ENCODE assay signal across 8 cellular contexts in genomic region chr5:91162534-91163381, GRCh38.
DNase-seq lines count a peak whose midpoint lies in the region; ATAC-seq and TF ChIP-seq lines count a peak whose summit lies in the region.

No MANE protein-coding gene starts in this region.

- H2AFZ ChIP-seq in GM23248 = no peak overlapping the region

- TF ChIP-seq EP300 in stomach (IDR thresholded peaks at IDR 0.05) = no peak

- H3K27me3 Mint-ChIP-seq in natural killer cell treated with Interleukin-12 subunit alpha and Interleukin-12 subunit beta and Interleukin-15 and Interleukin-18, amount 100 ng/mL, for 72 hours = no peaks in the 10 kb centered on the region
- H3K27me3 Mint-ChIP-seq in glutamatergic neuron (ENCODE audit: unreplicated experiment) = no peaks in the 10 kb centered on the region

- peak overlapping the region; percentile 25; the same call in 1 of the 2 replicates for H3K4me3 ChIP-seq in GM23248
- H3K4me3 ChIP-seq in epithelial cell of proximal tubule (ENCODE audit: low read depth, low read length) = no peak overlapping the region
- H3K4me3 ChIP-seq in stomach = no peak overlapping the region

- H3K27ac ChIP-seq in GM23248 (peak overlapping the region; percentile 77), stomach (peak overlapping the region in 4 of 5 donors; percentile 57 to 75 (median 61))

- peak overlapping the region; percentile 40 for H3K9ac ChIP-seq in GM23248

- DNase-seq in ELF-1 (ENCODE audit: low read depth, low spot score) = peak; percentile 77
- DNase-seq in GM23248 = peak; percentile 94
- DNase-seq in M059J (ENCODE audit: low read depth) = peak; percentile 93
- DNase-seq in activated CD4-positive, alpha-beta T cell treated with anti-CD3 and anti-CD28 coated beads, Interleukin-2, amount 50 U/mL, for 4 hours = peak; percentile 30 to 39
- DNase-seq in epithelial cell of proximal tubule (ENCODE audit: low read depth) = peak; percentile 96
- DNase-seq in natural killer cell treated with Interleukin-12 subunit alpha and Interleukin-12 subunit beta and Interleukin-15 and Interleukin-18, amount 100 ng/mL, for 72 hours (ENCODE audit: low spot score) = peak; percentile 88
- DNase-seq in stomach = peak; percentile 75
- DNase-seq in glutamatergic neuron = no peak

- no peaks in the 10 kb centered on the region for H3K9me3 Mint-ChIP-seq in natural killer cell treated with Interleukin-12 subunit alpha and Interleukin-12 subunit beta and Interleukin-15 and Interleukin-18, amount 100 ng/mL, for 72 hours
- H3K9me3 Mint-ChIP-seq in glutamatergic neuron (ENCODE audit: unreplicated experiment) = no peaks in the 10 kb centered on the region

- no peaks in the 10 kb centered on the region for H3K9me2 ChIP-seq in GM23248 (ENCODE audit: insufficient read depth)

- H4K20me1 ChIP-seq in GM23248 (ENCODE audit: insufficient read depth) = no peaks in the 10 kb centered on the region

- H3K9me3 ChIP-seq in GM23248 (ENCODE audit: low read depth) = no peaks in the 10 kb centered on the region
- no peaks in the 10 kb centered on the region for H3K9me3 ChIP-seq in stomach

- intact Hi-C loops in stomach (cut with DNase I; ENCODE audit: low total_unique reads) = no loop called here

- TF ChIP-seq CTCF in epithelial cell of proximal tubule (conservative IDR thresholded peaks at IDR 0.05; ENCODE audit: low read depth, low read length) (no peak), stomach (IDR thresholded peaks at IDR 0.05) (no peak), glutamatergic neuron (IDR thresholded peaks at IDR 0.05; ENCODE audit: partially characterized antibody, unreplicated experiment) (no peak)

- no peaks in the 10 kb centered on the region for H3K27me3 ChIP-seq in GM23248 (replicated peaks; ENCODE audit: insufficient read depth)
- no peaks in the 10 kb centered on the region for H3K27me3 ChIP-seq in stomach

- H3K36me3 Mint-ChIP-seq in natural killer cell treated with Interleukin-12 subunit alpha and Interleukin-12 subunit beta and Interleukin-15 and Interleukin-18, amount 100 ng/mL, for 72 hours = no peaks in the 10 kb centered on the region
- H3K36me3 Mint-ChIP-seq in glutamatergic neuron (ENCODE audit: unreplicated experiment) = no peaks in the 10 kb centered on the region

- H3K4me2 ChIP-seq in GM23248 (ENCODE audit: unreplicated experiment) = peak overlapping the region; percentile 68

- in situ Hi-C loops in GM23248 (cut with MboI) = no loop called here

- peaks cover 40% of the 10 kb centered on the region for H3K4me1 ChIP-seq in GM23248 (ENCODE audit: insufficient read depth)
- peaks cover 11 to 36% (median 13%) of the 10 kb centered on the region in 4 donors for H3K4me1 ChIP-seq in stomach

- peaks cover 57% of the 10 kb centered on the region for H3F3A ChIP-seq in GM23248 (ENCODE audit: insufficient read depth)

- peak overlapping the region; percentile 18 to 46 for H3K27ac Mint-ChIP-seq in natural killer cell treated with Interleukin-12 subunit alpha and Interleukin-12 subunit beta and Interleukin-15 and Interleukin-18, amount 100 ng/mL, for 72 hours
- no peak overlapping the region for H3K27ac Mint-ChIP-seq in glutamatergic neuron (ENCODE audit: unreplicated experiment)

- no peaks in the 10 kb centered on the region for H3K79me2 ChIP-seq in GM23248 (ENCODE audit: insufficient read depth)

- TF ChIP-seq POLR2A in stomach (IDR thresholded peaks at IDR 0.05) = no peak

- ATAC-seq in natural killer cell treated with Interleukin-12 subunit alpha and Interleukin-12 subunit beta and Interleukin-15 and Interleukin-18, amount 100 ng/mL, for 72 hours = peak; percentile 100

- WGBS in GM23248 (ENCODE audit: low coverage in 1 of 2, low lambda C conversion rate in 2 of 2, missing lambda C conversion rate in 2 of 2), 2 experiments = 38 to 40% methylated on average over 6 of the region's 6 CpGs
- 42 to 54% (median 44%) methylated on average over 6 of the region's 6 CpGs for WGBS in stomach, 5 donors

- H3K4me1 Mint-ChIP-seq in natural killer cell treated with Interleukin-12 subunit alpha and Interleukin-12 subunit beta and Interleukin-15 and Interleukin-18, amount 100 ng/mL, for 72 hours (ENCODE audit: low read depth in 2 of 2) = peaks cover 25 to 26% of the 10 kb centered on the region in 2 donors
- no peaks in the 10 kb centered on the region for H3K4me1 Mint-ChIP-seq in glutamatergic neuron (ENCODE audit: low read depth, unreplicated experiment)

- H3K36me3 ChIP-seq in GM23248 (ENCODE audit: low read depth) (no peaks in the 10 kb centered on the region), stomach (no peaks in the 10 kb centered on the region)

- H3K4me3 Mint-ChIP-seq in natural killer cell treated with Interleukin-12 subunit alpha and Interleukin-12 subunit beta and Interleukin-15 and Interleukin-18, amount 100 ng/mL, for 72 hours = peak overlapping the region; percentile 61
- no peak overlapping the region for H3K4me3 Mint-ChIP-seq in glutamatergic neuron (ENCODE audit: unreplicated experiment)
